Comparison of ENCODE assay signal across 12 cellular contexts in genomic region chr2:231334981-231335380, GRCh38.
DNase-seq lines count a peak whose midpoint lies in the region; ATAC-seq and TF ChIP-seq lines count a peak whose summit lies in the region.
"Had no signal": no experiment of that assay in that cellular context is flagged by ENCODE, and none has a peak within 500 bp of the region (broad histone marks: within the 10 kb centered on the region; RNA-seq: fewer than 3 reads in every experiment).

No MANE protein-coding gene starts in this region.

- TF ChIP-seq POLR2A in adrenal gland (IDR thresholded peaks at IDR 0.05) = no peak

- H2BK12ac ChIP-seq in mesenchymal stem cell (ENCODE audit: low read length in 2 of 2) = no peak overlapping the region

- H4K91ac ChIP-seq in mesenchymal stem cell (ENCODE audit: low read length) = no peak overlapping the region

- H3K27ac Mint-ChIP-seq in CD8-positive, alpha-beta T cell = no peak overlapping the region
- H3K27ac Mint-ChIP-seq: CD4-positive, CD25-positive, alpha-beta regulatory T cell had no signal

- 91 to 97% (median 96%) methylated on average over 5 of the region's 5 CpGs for WGBS in adrenal gland, 4 donors
- WGBS in mesenchymal stem cell = 98% methylated on average over 5 of the region's 5 CpGs

- no peak for DNase-seq in cardiac muscle cell (ENCODE audit: low read depth in 1 of 2, low spot score in 1 of 2)
- DNase-seq in Right ventricle myocardium superior = no peak
- no peak for DNase-seq in adrenal gland
- DNase-seq in myocyte (ENCODE audit: low read depth) = peak; percentile 67
- DNase-seq in CD8-positive, alpha-beta T cell = no peak
- no peak for DNase-seq in mesenchymal stem cell
- no peak for DNase-seq in NCI-H1930 (lab: John Stamatoyannopoulos, UW)
- no peak for DNase-seq in NCI-H2196 (lab: John Stamatoyannopoulos, UW; ENCODE audit: unreplicated experiment)
- DNase-seq: CD4-positive, CD25-positive, alpha-beta regulatory T cell; GM23248 had no signal

- H3K9ac ChIP-seq in mesenchymal stem cell (ENCODE audit: low read length) = no peak overlapping the region
- H3K9ac ChIP-seq: BLaER1 treated with 17β-estradiol and CSF1 and Interleukin-3, amounts not matched to agents 10 nM and 100 nM; GM23248 had no signal

- H3K36me3 ChIP-seq in cardiac muscle cell (no peaks in the 10 kb centered on the region), adrenal gland (replicated peaks in 1 of 2) (peaks cover 0 to 11% of the 10 kb centered on the region in 2 donors), mesenchymal stem cell (ENCODE audit: control insufficient read depth in 1 of 2, insufficient read depth in 2 of 2, low read depth in 1 of 2, low read length in 2 of 2) (peaks cover 68 to 76% of the 10 kb centered on the region in 2 experiments)
- H3K36me3 ChIP-seq in CD8-positive, alpha-beta T cell (ENCODE audit: insufficient read depth, low read length) = no peaks in the 10 kb centered on the region
- H3K36me3 ChIP-seq: BLaER1 treated with 17β-estradiol and CSF1 and Interleukin-3, amounts not matched to agents 10 nM and 100 nM had no signal

- no peak overlapping the region for H4K8ac ChIP-seq in mesenchymal stem cell (ENCODE audit: low read length)

- ATAC-seq in Right ventricle myocardium superior (ENCODE audit: poor library complexity) = no peak
- no peak for ATAC-seq in CD8-positive, alpha-beta T cell
- ATAC-seq: HCT116 had no signal

- no peak overlapping the region for H2AFZ ChIP-seq in mesenchymal stem cell (ENCODE audit: low read depth, low read length)
- H2AFZ ChIP-seq: GM23248 had no signal

- H3K79me1 ChIP-seq in mesenchymal stem cell (replicated peaks; ENCODE audit: low read length, poor library complexity, severe bottlenecking) = peaks cover 27% of the 10 kb centered on the region

- no peak overlapping the region for H3K23ac ChIP-seq in mesenchymal stem cell (ENCODE audit: low read length in 2 of 2)

- H2BK5ac ChIP-seq in mesenchymal stem cell (ENCODE audit: low read depth, low read length, poor library complexity, severe bottlenecking) = no peak overlapping the region

- H3K4me1 ChIP-seq in cardiac muscle cell (ENCODE audit: low read depth) (peaks cover 14% of the 10 kb centered on the region), adrenal gland (replicated peaks in 1 of 2) (no peaks in the 10 kb centered on the region), mesenchymal stem cell (ENCODE audit: control insufficient read depth, insufficient read depth, low read depth, low read length) (peaks cover 7% of the 10 kb centered on the region)
- no peaks in the 10 kb centered on the region for H3K4me1 ChIP-seq in CD8-positive, alpha-beta T cell (ENCODE audit: insufficient read depth, low read length)

- no peak overlapping the region for H3K4me3 ChIP-seq in cardiac muscle cell
- H3K4me3 ChIP-seq in adrenal gland = no peak overlapping the region
- no peak overlapping the region for H3K4me3 ChIP-seq in CD8-positive, alpha-beta T cell (ENCODE audit: low read depth, low read length)
- no peak overlapping the region for H3K4me3 ChIP-seq in mesenchymal stem cell (ENCODE audit: insufficient read depth in 1 of 2, low read depth in 1 of 2, low read length in 2 of 2)
- H3K4me3 ChIP-seq: BLaER1 treated with 17β-estradiol and CSF1 and Interleukin-3, amounts not matched to agents 10 nM and 100 nM; GM23248 had no signal

- POLR2A ChIA-PET in CD8-positive, alpha-beta T cell (lab: Charles Lee) = no interaction called here

- no peak overlapping the region for H3K4ac ChIP-seq in mesenchymal stem cell (ENCODE audit: low read depth in 1 of 2, low read length in 2 of 2)

- CTCF ChIA-PET in CD8-positive, alpha-beta T cell (lab: Charles Lee) = no interaction called here

- no peaks in the 10 kb centered on the region for H3K9me3 ChIP-seq in cardiac muscle cell (ENCODE audit: low read depth)
- H3K9me3 ChIP-seq in adrenal gland (replicated peaks in 1 of 3) = no peaks in the 10 kb centered on the region
- H3K9me3 ChIP-seq in CD8-positive, alpha-beta T cell (ENCODE audit: low read length) = no peaks in the 10 kb centered on the region
- no peaks in the 10 kb centered on the region for H3K9me3 ChIP-seq in mesenchymal stem cell (ENCODE audit: control insufficient read depth, low read length)

- no peaks in the 10 kb centered on the region for H3K36me3 Mint-ChIP-seq in CD8-positive, alpha-beta T cell
- H3K36me3 Mint-ChIP-seq: CD4-positive, CD25-positive, alpha-beta regulatory T cell had no signal

- no peak overlapping the region for H2BK120ac ChIP-seq in mesenchymal stem cell (ENCODE audit: low read depth, low read length)

- no peak overlapping the region for H3K4me2 ChIP-seq in mesenchymal stem cell (ENCODE audit: low read length, poor library complexity, severe bottlenecking)
- H3K4me2 ChIP-seq: BLaER1 treated with 17β-estradiol and CSF1 and Interleukin-3, amounts not matched to agents 10 nM and 100 nM had no signal

- no peak overlapping the region for H3K14ac ChIP-seq in mesenchymal stem cell (ENCODE audit: low read length in 2 of 2)

- TF ChIP-seq CTCF in cardiac muscle cell (IDR thresholded peaks at IDR 0.05; ENCODE audit: low read depth, low read length) = no peak
- no peak for TF ChIP-seq CTCF in adrenal gland (IDR thresholded peaks at IDR 0.05)
- no peak for TF ChIP-seq CTCF in CD8-positive, alpha-beta T cell (IDR thresholded peaks at IDR 0.05)

- H2BK15ac ChIP-seq in mesenchymal stem cell (ENCODE audit: low read depth, poor library complexity, severe bottlenecking) = no peak overlapping the region

- H3K18ac ChIP-seq in mesenchymal stem cell (ENCODE audit: low read depth in 1 of 2, low read length in 2 of 2) = no peak overlapping the region

- no peaks in the 10 kb centered on the region for H3K9me3 Mint-ChIP-seq in CD8-positive, alpha-beta T cell
- H3K9me3 Mint-ChIP-seq: CD4-positive, CD25-positive, alpha-beta regulatory T cell had no signal

- H3K27me3 ChIP-seq in cardiac muscle cell (no peaks in the 10 kb centered on the region), adrenal gland (no peaks in the 10 kb centered on the region), mesenchymal stem cell (ENCODE audit: control insufficient read depth in 1 of 2, insufficient read depth in 1 of 2, low read length in 2 of 2) (no peaks in the 10 kb centered on the region)
- H3K27me3 ChIP-seq in CD8-positive, alpha-beta T cell (ENCODE audit: insufficient read depth, low read length) = no peaks in the 10 kb centered on the region
- H3K27me3 ChIP-seq: BLaER1 treated with 17β-estradiol and CSF1 and Interleukin-3, amounts not matched to agents 10 nM and 100 nM had no signal

- H3K27ac ChIP-seq in cardiac muscle cell (peak overlapping the region; percentile 60), adrenal gland (peak overlapping the region in 3 of 5 donors; percentile 64 to 73 (median 70)), mesenchymal stem cell (ENCODE audit: low read length, poor library complexity, severe bottlenecking) (no peak overlapping the region)
- no peak overlapping the region for H3K27ac ChIP-seq in CD8-positive, alpha-beta T cell (ENCODE audit: low read depth, low read length)
- H3K27ac ChIP-seq: BLaER1 treated with 17β-estradiol and CSF1 and Interleukin-3, amounts not matched to agents 10 nM and 100 nM; GM23248 had no signal

- no peaks in the 10 kb centered on the region for H3K4me1 Mint-ChIP-seq in CD8-positive, alpha-beta T cell (ENCODE audit: low read depth)
- H3K4me1 Mint-ChIP-seq: CD4-positive, CD25-positive, alpha-beta regulatory T cell had no signal

- intact Hi-C loops in Right ventricle myocardium superior (cut with DNase I) = no loop called here
- intact Hi-C loops in adrenal gland (cut with DNase I) = no loop called here
- intact Hi-C loops in CD8-positive, alpha-beta T cell (cut with DNase I, micrococcal nuclease) = no loop called here

- no peaks in the 10 kb centered on the region for H3K27me3 Mint-ChIP-seq in CD8-positive, alpha-beta T cell (ENCODE audit: low read depth)
- H3K27me3 Mint-ChIP-seq: CD4-positive, CD25-positive, alpha-beta regulatory T cell had no signal

- no peak overlapping the region for H3K4me3 Mint-ChIP-seq in CD8-positive, alpha-beta T cell
- H3K4me3 Mint-ChIP-seq: CD4-positive, CD25-positive, alpha-beta regulatory T cell had no signal

- H2AK5ac ChIP-seq in mesenchymal stem cell (ENCODE audit: low read length, severe bottlenecking) = no peak overlapping the region

Comparison
In these comparisons a context has a peak if more than half of its experiments do, and no peak if none do; other contexts are left out.
1. H3K27ac ChIP-seq: peak in cardiac muscle cell (single experiment) and adrenal gland (3 of 5); none in CD8-positive, alpha-beta T cell (single experiment) and mesenchymal stem cell (single experiment).